Comparison of ENCODE assay signal across 27 cellular contexts in the genomic region with DNA sequence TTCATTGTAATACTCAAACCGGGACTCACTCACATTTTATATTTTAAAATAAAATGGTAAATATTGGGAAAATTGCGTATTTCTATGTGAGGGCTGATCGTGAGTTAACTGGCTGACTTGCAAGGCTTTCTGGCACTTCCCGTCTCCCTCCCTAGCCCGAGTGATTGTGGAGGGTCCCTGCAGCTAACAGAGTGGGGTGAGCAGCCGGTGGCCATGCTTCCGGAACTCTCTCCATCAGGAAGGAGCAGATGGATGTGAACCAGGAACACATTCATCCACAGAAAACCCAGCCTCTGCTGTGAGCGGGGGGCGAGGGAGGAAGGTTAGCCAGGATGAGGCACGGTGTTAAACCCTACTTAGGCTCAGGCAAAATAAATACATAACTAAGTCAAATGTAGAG.
"Had no signal": no experiment of that assay in that cellular context is flagged by ENCODE, and none has a peak within 500 bp of the region (broad histone marks: within the 10 kb centered on the region; RNA-seq: fewer than 3 reads in every experiment).

No MANE protein-coding gene starts in this region.

- H3K4me1 ChIP-seq: esophagus squamous epithelium, psoas muscle, testis, tibial artery had no signal

- H3K9me3 Mint-ChIP-seq: mesothelial cell of epicardium; naive thymus-derived CD4-positive, alpha-beta T cell; nephron progenitor cell; stimulated activated memory B cell treated with anti-CD40 and anti-IgM and Interleukin-4, amounts not matched to agents 10 μg/mL and 1 μg/mL and 100 μg/mL, for 72 hours; type B pancreatic cell had no signal

- H3K36me3 ChIP-seq: ovary had no signal

- DNase-seq: dermis blood vessel endothelial cell; effector memory CD4-positive, alpha-beta T cell; erythroblast; esophagus squamous epithelium; head of caudate nucleus; kidney; mucosa of descending colon; naive thymus-derived CD4-positive, alpha-beta T cell; nephron progenitor cell; occipital lobe; ovary; psoas muscle; right cardiac atrium; stimulated activated CD4-positive, alpha-beta T cell treated with anti-CD3 and anti-CD28 coated beads, Interleukin-2, amount 100 ng/mL, for 24 hours; stimulated activated CD4-positive, alpha-beta T cell treated with anti-CD3 and anti-CD28 coated beads, Interleukin-4, amount 100 ng/mL, for 24 hours; stimulated activated naive CD8-positive, alpha-beta T cell treated with anti-CD3 and anti-CD28 coated beads, Interleukin-15, Interleukin-2, amounts not matched to agents 100 U/mL and 50 U/mL, for 24 hours; substantia nigra; testis; tibial artery had no signal

- H3K36me3 Mint-ChIP-seq: memory B cell; mesothelial cell of epicardium; naive thymus-derived CD4-positive, alpha-beta T cell; stimulated activated memory B cell treated with anti-CD40 and anti-IgM and Interleukin-4, amounts not matched to agents 10 μg/mL and 1 μg/mL and 100 μg/mL, for 72 hours; type B pancreatic cell had no signal

- H3K4me1 Mint-ChIP-seq: memory B cell; stimulated activated memory B cell treated with anti-CD40 and anti-IgM and Interleukin-4, amounts not matched to agents 10 μg/mL and 1 μg/mL and 100 μg/mL, for 72 hours had no signal

- H3K27ac Mint-ChIP-seq: memory B cell; mesothelial cell of epicardium; naive thymus-derived CD4-positive, alpha-beta T cell; nephron progenitor cell; stimulated activated memory B cell treated with anti-CD40 and anti-IgM and Interleukin-4, amounts not matched to agents 10 μg/mL and 1 μg/mL and 100 μg/mL, for 72 hours; type B pancreatic cell had no signal

- H3K27me3 ChIP-seq: esophagus squamous epithelium, ovary, testis, tibial artery had no signal

- H3K27ac ChIP-seq: coronary artery, esophagus squamous epithelium, ovary, psoas muscle, skin epidermis, testis, tibial artery had no signal

- H3K9me3 ChIP-seq: esophagus squamous epithelium, mucosa of descending colon, ovary, psoas muscle, testis, tibial artery had no signal

- H3K4me3 Mint-ChIP-seq: memory B cell; mesothelial cell of epicardium; naive thymus-derived CD4-positive, alpha-beta T cell; nephron progenitor cell; stimulated activated memory B cell treated with anti-CD40 and anti-IgM and Interleukin-4, amounts not matched to agents 10 μg/mL and 1 μg/mL and 100 μg/mL, for 72 hours; type B pancreatic cell had no signal

- H3K4me3 ChIP-seq: coronary artery, esophagus squamous epithelium, lung, mucosa of descending colon, ovary, psoas muscle, skin epidermis, testis, tibial artery had no signal

- H3K27me3 Mint-ChIP-seq: stimulated activated memory B cell treated with anti-CD40 and anti-IgM and Interleukin-4, amounts not matched to agents 10 μg/mL and 1 μg/mL and 100 μg/mL, for 72 hours had no signal

- ATAC-seq: left lobe of liver; mucosa of descending colon; naive thymus-derived CD4-positive, alpha-beta T cell; psoas muscle; right cardiac atrium; stimulated activated memory B cell treated with anti-CD40 and anti-IgM and Interleukin-4, amounts not matched to agents 10 μg/mL and 1 μg/mL and 100 μg/mL, for 72 hours; stimulated activated naive CD8-positive, alpha-beta T cell treated with anti-CD3 and anti-CD28 coated beads, Interleukin-15, Interleukin-2, amounts not matched to agents 100 U/mL and 50 U/mL, for 24 hours had no signal
